Comparison of ENCODE assay signal across 8 cellular contexts in genomic region chr3:179148446-179149238, GRCh38. TPM values are rescaled to one million over a fixed set of nuclear protein-coding genes. Genes with fewer than 3 reads are reported as not detected.
DNase-seq lines count a peak whose midpoint lies in the region; ATAC-seq and TF ChIP-seq lines count a peak whose summit lies in the region.

No MANE protein-coding gene starts in this region.

- peak overlapping the region; percentile 87 for H3K27ac ChIP-seq in mammary epithelial cell (ENCODE audit: insufficient read depth, low read depth, low read length)

- H3K9me3 Mint-ChIP-seq in activated B cell treated with CpG ODN at 0.5 μM for 24 hours, result no peaks in the 10 kb centered on the region

- no TSS peak for BruUV-seq in mammary epithelial cell (replicated peaks; lab: Mats Ljungman, UMichigan)

- WGBS in mammary epithelial cell (ENCODE audit: low coverage, missing lambda C conversion rate), result 4% methylated on average over 4 of the region's 89 CpGs

- H3K9me3 ChIP-seq in MG63, result no peaks in the 10 kb centered on the region
- no peaks in the 10 kb centered on the region for H3K9me3 ChIP-seq in mammary epithelial cell (replicated peaks; ENCODE audit: insufficient read depth, low read length)

- H3K36me3 Mint-ChIP-seq in activated B cell treated with CpG ODN at 0.5 μM for 24 hours (ENCODE audit: low read depth), result peaks cover 8% of the 10 kb centered on the region

- no peaks in the 10 kb centered on the region for H3K36me3 ChIP-seq in MG63
- H3K36me3 ChIP-seq in mammary epithelial cell (ENCODE audit: insufficient read depth, low read length), result no peaks in the 10 kb centered on the region

- POLR2A ChIA-PET in activated B cell treated with CpG ODN at 0.5 μM for 24 hours (lab: Charles Lee), result interaction anchor here (0.6 to 4.0 kb wide), 38 partner anchors 10 to 417 kb away, joined by 3 to 58 read pairs (median 5); partner anchors contain the start of genes ACTL6A, MFN1, ZMAT3 and ZNF639

- peaks cover 6% of the 10 kb centered on the region for H3K4me1 ChIP-seq in mammary epithelial cell (ENCODE audit: insufficient read depth, low read length)

- H3K27me3 ChIP-seq in MG63 (no peaks in the 10 kb centered on the region), mammary epithelial cell (ENCODE audit: insufficient read depth, low read length) (no peaks in the 10 kb centered on the region)

- dilution Hi-C loops in mammary epithelial cell (cut with HindIII; ENCODE audit: low sequenced_read_pairs), result no loop called here

- H3K27ac Mint-ChIP-seq in activated B cell treated with CpG ODN at 0.5 μM for 24 hours, result peak overlapping the region; percentile 95

- peak overlapping the region; percentile 91 for H3K4me2 ChIP-seq in mammary epithelial cell (ENCODE audit: insufficient read depth, low read depth, low read length)

- peak overlapping the region; percentile 90 for H2AFZ ChIP-seq in mammary epithelial cell (ENCODE audit: low read depth, low read length)

- H3K27me3 Mint-ChIP-seq in activated B cell treated with CpG ODN at 0.5 μM for 24 hours, result no peaks in the 10 kb centered on the region

- ATAC-seq in activated B cell treated with CpG ODN at 0.5 μM for 24 hours (ENCODE audit: low read depth), result peak; percentile 15

- peak overlapping the region; percentile 90 for H3K4me3 ChIP-seq in MG63
- peak overlapping the region; percentile 92 to 94 (median 93) for H3K4me3 ChIP-seq in mammary epithelial cell (replicated peaks in 1 of 3; ENCODE audit: insufficient read depth in 1 of 3, low read depth in 2 of 3, low read length in 3 of 3)

- in situ Hi-C loops in GM13977 (cut with MboI; ENCODE audit: low pct_unique_long_range_greater_than_20kb, low sequenced_read_pairs, unreplicated experiment) (no loop called here), mammary epithelial cell (cut with MboI; ENCODE audit: low sequenced_read_pairs in 2 of 2) (loop anchor here in 1 of 2 donors (5.0 kb wide), 1 partner anchor 169 kb away; no protein-coding TSS in a partner anchor)

- peaks cover 53% of the 10 kb centered on the region for H3K79me2 ChIP-seq in mammary epithelial cell (ENCODE audit: insufficient read depth, low read length)

- peaks cover 40% of the 10 kb centered on the region for H3K4me1 Mint-ChIP-seq in activated B cell treated with CpG ODN at 0.5 μM for 24 hours

- no peaks in the 10 kb centered on the region for H4K20me1 ChIP-seq in mammary epithelial cell (ENCODE audit: insufficient read depth, low read length)

- intact Hi-C loops in activated B cell treated with CpG ODN at 0.5 μM for 24 hours (cut with micrococcal nuclease), result loop anchor here (1.0 to 5.0 kb wide), 5 partner anchors 15 to 1796 kb away; partner anchors contain the start of genes MRPL47, NDUFB5 and USP13
- intact Hi-C loops in mammary epithelial cell (cut with micrococcal nuclease), result loop anchor here (5.0 kb wide), 2 partner anchors 114 to 304 kb away; partner anchors contain the start of gene GNB4

- peak overlapping the region; percentile 89 for H3K9ac ChIP-seq in mammary epithelial cell (ENCODE audit: insufficient read depth, low read length)

- DNase-seq in GM13977 (ENCODE audit: low spot score) (peak; percentile 46), HCEC 1CT (peak; percentile 56), MG63 (peak; percentile 65), activated B cell treated with CpG ODN at 0.5 μM for 24 hours (peak; percentile 67), mammary epithelial cell (peak; percentile 62), iris pigment epithelial cell (ENCODE audit: low read depth) (peak; percentile 55), NCI-H187 treated with DMSO at 0.1 percent for 48 hours (lab: John Stamatoyannopoulos, UW) (no peak)
- peak; percentile 53 for DNase-seq in stimulated activated CD4-positive, alpha-beta T cell treated with anti-CD3 and anti-CD28 coated beads, Interleukin-12 subunit alpha, Interleukin-12 subunit beta, amount 100 ng/mL, for 4 hours

- CTCF ChIA-PET in activated B cell treated with CpG ODN at 0.5 μM for 24 hours (lab: Charles Lee) (interaction anchor here (0.7 to 2.3 kb wide), 9 partner anchors 10 to 167 kb away, joined by 3 to 12 read pairs (median 3); no protein-coding TSS in a partner anchor), mammary epithelial cell (lab: Charles Lee; ENCODE audit: low non-redundant PET) (no interaction called here)

- no peak for TF ChIP-seq CTCF in GM13977 (IDR thresholded peaks at IDR 0.05; ENCODE audit: extremely low read depth, insufficient read depth, missing control alignments)
- no peak for TF ChIP-seq CTCF in activated B cell treated with CpG ODN at 0.5 μM for 24 hours (IDR thresholded peaks at IDR 0.05)
- TF ChIP-seq CTCF in mammary epithelial cell (conservative IDR thresholded peaks at IDR 0.05 in 1 of 2, IDR thresholded peaks at IDR 0.05 in 1 of 2; ENCODE audit: extremely low read depth in 1 of 2, insufficient read depth in 1 of 2, low read depth in 1 of 2, low read length in 2 of 2), result no peak

- H3K4me3 Mint-ChIP-seq in activated B cell treated with CpG ODN at 0.5 μM for 24 hours, result peak overlapping the region; percentile 94

RNA-seq across cellular contexts. Expression of gene PIK3CA, which starts 0.5 kb away (rescaled TPM):
- 17.9 TPM in 2 replicates for total RNA-seq in MG63 (2014; rRNA removed; shearing (Covaris generic); ENCODE audit: low replicate concordance)
- total RNA-seq in activated B cell treated with CpG ODN at 0.5 μM for 24 hours (32.6 and 40.5 TPM in 2 replicates), mammary epithelial cell (10 to 100 TPM; 20.0 to 24.7 TPM)
- polyA plus RNA-seq in mammary epithelial cell, result 6.4 TPM
- 24.8 TPM for polyA minus RNA-seq in mammary epithelial cell
